ENCODE assay signal across 16 cellular contexts in the genomic region with DNA sequence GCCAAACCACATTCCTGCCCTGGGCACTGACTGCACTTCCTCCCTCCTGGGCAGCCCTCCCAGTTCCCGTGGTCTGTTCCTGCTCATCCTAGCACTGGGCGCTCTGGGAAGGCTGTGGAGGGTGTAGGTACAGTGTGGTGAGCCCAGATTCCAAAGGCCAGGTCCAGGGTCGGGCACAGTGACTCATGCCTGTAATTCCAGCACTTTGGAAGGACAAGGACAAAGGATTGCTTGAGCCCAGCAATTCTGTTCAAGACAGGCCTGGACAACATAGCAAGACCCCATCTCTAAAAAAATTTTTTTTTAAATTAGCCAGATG. TPM values are rescaled to one million over a fixed set of nuclear protein-coding genes. Genes with fewer than 3 reads are reported as not detected.
DNase-seq lines count a peak whose midpoint lies in the region; ATAC-seq, FAIRE-seq and TF ChIP-seq lines count a peak whose summit lies in the region.
"Had no signal": no experiment of that assay in that cellular context is flagged by ENCODE, and none has a peak within 500 bp of the region (broad histone marks: within the 10 kb centered on the region; RNA-seq: fewer than 3 reads in every experiment).

No MANE protein-coding gene starts in this region.

- dilution Hi-C loops in keratinocyte (cut with MboI; ENCODE audit: extremely low pct_ligation_motif_present, low sequenced_read_pairs): no loop called here

- no peak overlapping the region for H3K4me2 ChIP-seq in keratinocyte (ENCODE audit: control insufficient read depth, extremely low read depth, insufficient read depth, low read depth, low read length)
- H3K4me2 ChIP-seq in hepatocyte: no peak overlapping the region
- H3K4me2 ChIP-seq: A549, smooth muscle cell had no signal

- no peak overlapping the region for H2AFZ ChIP-seq in keratinocyte (ENCODE audit: control insufficient read depth, low read length)
- no peak overlapping the region for H2AFZ ChIP-seq in hepatocyte

- no peak overlapping the region for H3K4me3 ChIP-seq in right atrium auricular region
- H3K4me3 ChIP-seq in keratinocyte (ENCODE audit: control insufficient read depth in 2 of 3, extremely low read depth in 1 of 3, insufficient read depth in 2 of 3, low read depth in 1 of 3, low read length in 3 of 3): no peak overlapping the region
- no peak overlapping the region for H3K4me3 ChIP-seq in hepatocyte
- H3K4me3 ChIP-seq: A549, smooth muscle cell had no signal

- H4K20me1 ChIP-seq in keratinocyte (ENCODE audit: control insufficient read depth, extremely low read depth, insufficient read depth, low read length) (peaks cover 53% of the 10 kb centered on the region), hepatocyte (ENCODE audit: insufficient read depth, poor library complexity, severe bottlenecking) (no peaks in the 10 kb centered on the region)

- H3K27ac ChIP-seq in right atrium auricular region (no peak overlapping the region), keratinocyte (ENCODE audit: control insufficient read depth, insufficient read depth, low read length) (peak overlapping the region; percentile 40), hepatocyte (no peak overlapping the region)

- H3K36me3 ChIP-seq in right atrium auricular region: no peaks in the 10 kb centered on the region
- H3K36me3 ChIP-seq in keratinocyte (ENCODE audit: control insufficient read depth in 2 of 2, extremely low read depth in 1 of 2, insufficient read depth in 2 of 2, low read length in 2 of 2): peaks cover 7 to 47% of the 10 kb centered on the region in 2 experiments
- no peaks in the 10 kb centered on the region for H3K36me3 ChIP-seq in hepatocyte (replicated peaks; ENCODE audit: insufficient read depth, low read depth)

- DNase-seq in Right ventricle myocardium inferior (ENCODE audit: missing footprints) (no peak), right atrium auricular region (ENCODE audit: low spot score) (no peak), SW480 (ENCODE audit: low spot score) (peak; percentile 76), keratinocyte (ENCODE audit: low read depth, low spot score) (peak; percentile 44), ureter (ENCODE audit: low spot score) (peak; percentile 71), hepatocyte (ENCODE audit: low spot score) (no peak), GM20000 (ENCODE audit: low spot score) (no peak), KBM-7 (no peak)
- DNase-seq: activated CD4-positive, alpha-beta memory T cell treated with anti-CD3 and anti-CD28 coated beads, Interleukin-2, amount 10 ng/mL, durations not matched to agents 7 days and 5 days; Caco-2; NCI-H1417; NCI-H510A; OCI-M1 had no signal

- no peaks in the 10 kb centered on the region for H3K9me2 ChIP-seq in hepatocyte (replicated peaks; ENCODE audit: insufficient read depth)

- FAIRE-seq in keratinocyte (lab: Jason Lieb, UNC): peak; percentile 95
- FAIRE-seq: A549 had no signal

- ATAC-seq in Right ventricle myocardium inferior: peak; percentile 44

- no peak overlapping the region for H3K9ac ChIP-seq in keratinocyte (ENCODE audit: control insufficient read depth, extremely low read depth, insufficient read depth, low read length)

- H3K27me3 ChIP-seq in right atrium auricular region (no peaks in the 10 kb centered on the region), keratinocyte (ENCODE audit: control insufficient read depth, extremely low read depth, insufficient read depth, low read length) (no peaks in the 10 kb centered on the region), hepatocyte (peaks cover 4% of the 10 kb centered on the region)

- no peaks in the 10 kb centered on the region for H3K4me1 ChIP-seq in right atrium auricular region
- H3K4me1 ChIP-seq in keratinocyte (ENCODE audit: control insufficient read depth, extremely low read depth, insufficient read depth, low read length): peaks cover 77% of the 10 kb centered on the region
- H3K4me1 ChIP-seq in hepatocyte (ENCODE audit: insufficient read depth): peaks cover 9% of the 10 kb centered on the region
- H3K4me1 ChIP-seq: A549 had no signal

- H3K79me2 ChIP-seq in keratinocyte (ENCODE audit: control insufficient read depth, insufficient read depth, low read length): peaks cover 43% of the 10 kb centered on the region
- H3K79me2 ChIP-seq in hepatocyte: no peaks in the 10 kb centered on the region

- TF ChIP-seq CTCF in right atrium auricular region (IDR thresholded peaks at IDR 0.05) (no peak), keratinocyte (optimal IDR thresholded peaks at IDR 0.05 in 1 of 3, IDR thresholded peaks at IDR 0.05 in 1 of 3, conservative IDR thresholded peaks at IDR 0.05 in 1 of 3; ENCODE audit: extremely low read depth in 1 of 3, insufficient read depth in 2 of 3, low read length in 3 of 3) (no peak), hepatocyte (IDR thresholded peaks at IDR 0.05; ENCODE audit: poor library complexity) (no peak), GM20000 (IDR thresholded peaks at IDR 0.05; ENCODE audit: extremely low read depth, missing control alignments) (no peak)

- 90% methylated on average over 3 of the region's 3 CpGs for WGBS in hepatocyte (ENCODE audit: low lambda C conversion rate, missing lambda C conversion rate)

- intact Hi-C loops in Right ventricle myocardium inferior (cut with DNase I): no loop called here

- in situ Hi-C loops in KBM-7 (cut with MboI; ENCODE audit: low pct_unique_long_range_greater_than_20kb, low sequenced_read_pairs): no loop called here

- peaks cover 7% of the 10 kb centered on the region for H3K9me1 ChIP-seq in keratinocyte (ENCODE audit: control insufficient read depth, extremely low read depth, insufficient read depth, low read length)

- H3K9me3 ChIP-seq in right atrium auricular region (no peaks in the 10 kb centered on the region), keratinocyte (ENCODE audit: control insufficient read depth, low read depth, low read length) (no peaks in the 10 kb centered on the region), hepatocyte (ENCODE audit: low read depth) (no peaks in the 10 kb centered on the region)
- H3K9me3 ChIP-seq: A549 had no signal

RNA-seq across cellular contexts. Expression of gene C16orf74, which starts 30.6 kb away (rescaled TPM):
- 0.95 TPM for total RNA-seq in Right ventricle myocardium inferior
- total RNA-seq in right atrium auricular region: 1 to 10 TPM in 1 of 2 donors, under 1 TPM in 1; 0.79 to 1.4 TPM
- polyA plus RNA-seq in keratinocyte: 35.3 to 53.6 TPM (median 45.8 TPM) in 3 replicates
- 14.1 TPM for polyA plus RNA-seq in keratinocyte (2011; ENCODE audit: low read depth)
- polyA plus RNA-seq in keratinocyte (2011; cell fraction: cytosol; rRNA removed): 29.0 and 71.4 TPM in 2 replicates
- 32.2 and 45.5 TPM in 2 replicates for polyA plus RNA-seq in keratinocyte (2011; cell fraction: nucleus; rRNA removed)
- 31.9 and 73.1 TPM in 2 replicates for polyA plus RNA-seq in keratinocyte (2012; ENCODE audit: low replicate concordance)
- 11.5 to 31.4 TPM (median 12.1 TPM) in 3 replicates for polyA minus RNA-seq in keratinocyte
- 25.9 TPM for polyA minus RNA-seq in keratinocyte (2011; cell fraction: cytosol; rRNA and poly(A)+ RNA removed)
- polyA minus RNA-seq in keratinocyte (2011; cell fraction: nucleus; rRNA and poly(A)+ RNA removed): 12.1 and 16.5 TPM in 2 replicates
- total RNA-seq in ureter: 33.6 TPM
- 1.4 and 5.3 TPM in 2 replicates for total RNA-seq in hepatocyte
- polyA plus RNA-seq in hepatocyte: 7.8 and 11.5 TPM in 2 replicates
- total RNA-seq: activated T-helper 2 cell treated with anti-CD3 and anti-CD28 coated beads, Interferon-gamma antibody, Interleukin-2, Interleukin-4, amounts not matched to agents 10 μg/mL and 5 μg/mL and 100 μg/mL, durations not matched to agents 14 hours and 24 hours and 36 hours had no signal

RNA-seq across cellular contexts. Expression of gene GINS2, which starts 31.5 kb away (rescaled TPM):
- total RNA-seq in Right ventricle myocardium inferior (1.4 TPM), right atrium auricular region (under 1 TPM in 1 of 2 donors, not detected in 1; 0.15 TPM), ureter (2.6 TPM), hepatocyte (6.1 and 6.3 TPM in 2 replicates)
- polyA plus RNA-seq in keratinocyte (2.0 to 11.2 TPM (median 10.4 TPM) in 3 replicates), hepatocyte (7.5 and 8.0 TPM in 2 replicates)
- polyA plus RNA-seq in keratinocyte (2011; ENCODE audit: low read depth): 0.66 TPM
- polyA plus RNA-seq in keratinocyte (2011; cell fraction: cytosol; rRNA removed): 3.3 and 4.0 TPM in 2 replicates
- 1.6 and 1.7 TPM in 2 replicates for polyA plus RNA-seq in keratinocyte (2011; cell fraction: nucleus; rRNA removed)
- 0.68 and 8.4 TPM in 2 replicates for polyA plus RNA-seq in keratinocyte (2012; ENCODE audit: low replicate concordance)
- polyA minus RNA-seq in keratinocyte: 0.96 to 4.6 TPM (median 4.0 TPM) in 3 replicates
- 1.2 TPM for polyA minus RNA-seq in keratinocyte (2011; cell fraction: cytosol; rRNA and poly(A)+ RNA removed)
- polyA minus RNA-seq in keratinocyte (2011; cell fraction: nucleus; rRNA and poly(A)+ RNA removed): 0.53 and 0.78 TPM in 2 replicates

Comparison
In these comparisons a context has a peak if more than half of its experiments do, and no peak if none do; other contexts are left out.
1. DNase-seq: peak in SW480 (single experiment), keratinocyte (single experiment) and ureter (single experiment); none in Right ventricle myocardium inferior (single experiment), right atrium auricular region (single experiment), hepatocyte (single experiment), GM20000 (single experiment) and KBM-7 (single experiment).